ENCODE assay signal across 1 cellular context in genomic region chr1:43389326-43390313, GRCh38.
TF ChIP-seq lines count a peak whose summit lies in the region.

Gene MED8, minus strand, starts transcription at chr1:43389800. Its CDS starts 36 bp downstream, at chr1:43389764.
Gene SZT2, plus strand, starts transcription at chr1:43389899. Its CDS starts 70 bp downstream, at chr1:43389969.

TF ChIP-seq in GM12878, 131 proteins besides CTCF, POLR2A, EP300 and RAD21 (continued from another document and continues in another):
- TF ChIP-seq ZBTB40 (IDR thresholded peaks at IDR 0.05; ENCODE audit: borderline replicate concordance) (peak; percentile 96), CHD1 (IDR thresholded peaks at IDR 0.05; ENCODE audit: low read depth, low read length) (no peak), FOXM1 (IDR thresholded peaks at IDR 0.05; ENCODE audit: low read depth, low read length) (no peak), SMAD5 (IDR thresholded peaks at IDR 0.05; ENCODE audit: low read depth) (peak; percentile 63; the same call in 1 of the 2 replicates), CHD2 (IDR thresholded peaks at IDR 0.05; ENCODE audit: borderline replicate concordance, low read depth, low read length) (peak; percentile 77; the same call in 1 of the 2 replicates), CEBPB (IDR thresholded peaks at IDR 0.05; ENCODE audit: borderline replicate concordance in 1 of 2, low read depth in 2 of 2, low read length in 2 of 2) (no peak), BCLAF1 (IDR thresholded peaks at IDR 0.05) (no peak), USF2 (IDR thresholded peaks at IDR 0.05; ENCODE audit: borderline replicate concordance, low read depth, low read length) (no peak), HDAC6 (IDR thresholded peaks at IDR 0.05; ENCODE audit: unreplicated experiment) (no peak), CBX3 (IDR thresholded peaks at IDR 0.05; ENCODE audit: borderline replicate concordance, low read depth) (no peak), SIX5 (IDR thresholded peaks at IDR 0.05; ENCODE audit: low read depth, low read length, severe bottlenecking) (peak; percentile 32), CEBPZ (IDR thresholded peaks at IDR 0.05; ENCODE audit: low read depth, low read length) (peak; percentile 17; the same call in 1 of the 2 replicates), BACH1 (IDR thresholded peaks at IDR 0.05; ENCODE audit: borderline replicate concordance) (0 out of 2 replicates have a peak, but pooled peaks have one; percentile 30), ZNF207 (IDR thresholded peaks at IDR 0.05; ENCODE audit: borderline replicate concordance) (no peak; the same call in 1 of the 2 replicates), MAX (IDR thresholded peaks at IDR 0.05; ENCODE audit: low read depth, low read length) (no peak; the same call in 1 of the 2 replicates), ZNF24 (IDR thresholded peaks at IDR 0.05) (no peak), CUX1 (IDR thresholded peaks at IDR 0.05; ENCODE audit: insufficient replicate concordance, low read depth, low read length) (no peak), ZBTB4 (CRISPR knock-in tag; IDR thresholded peaks at IDR 0.05) (no peak), ETV6 (conservative IDR thresholded peaks at IDR 0.05 in 1 of 2, IDR thresholded peaks at IDR 0.05 in 1 of 2; ENCODE audit: borderline replicate concordance in 1 of 2, low read depth in 1 of 2) (no peak), ZNF217 (IDR thresholded peaks at IDR 0.05) (no peak), PAX8 (IDR thresholded peaks at IDR 0.05) (no peak), ZNF622 (IDR thresholded peaks at IDR 0.05) (no peak), HDAC2 (IDR thresholded peaks at IDR 0.05) (no peak), WRNIP1 (IDR thresholded peaks at IDR 0.05; ENCODE audit: borderline replicate concordance, low read depth, low read length) (no peak), YBX1 (IDR thresholded peaks at IDR 0.05) (no peak), JUND (IDR thresholded peaks at IDR 0.05; ENCODE audit: low read depth, low read length) (no peak), ELK1 (IDR thresholded peaks at IDR 0.05; ENCODE audit: low read depth, low read length) (peak; percentile 95), HSF1 (IDR thresholded peaks at IDR 0.05; ENCODE audit: low read depth, low read length) (no peak), BHLHE40 (IDR thresholded peaks at IDR 0.05; ENCODE audit: borderline replicate concordance in 1 of 2, low read depth in 2 of 2, low read length in 1 of 2) (peak; percentile 50 to 74; a peak in 3 of 4 replicates), JUNB (IDR thresholded peaks at IDR 0.05) (no peak)
